ENCODE assay signal across 16 cellular contexts in the genomic region with DNA sequence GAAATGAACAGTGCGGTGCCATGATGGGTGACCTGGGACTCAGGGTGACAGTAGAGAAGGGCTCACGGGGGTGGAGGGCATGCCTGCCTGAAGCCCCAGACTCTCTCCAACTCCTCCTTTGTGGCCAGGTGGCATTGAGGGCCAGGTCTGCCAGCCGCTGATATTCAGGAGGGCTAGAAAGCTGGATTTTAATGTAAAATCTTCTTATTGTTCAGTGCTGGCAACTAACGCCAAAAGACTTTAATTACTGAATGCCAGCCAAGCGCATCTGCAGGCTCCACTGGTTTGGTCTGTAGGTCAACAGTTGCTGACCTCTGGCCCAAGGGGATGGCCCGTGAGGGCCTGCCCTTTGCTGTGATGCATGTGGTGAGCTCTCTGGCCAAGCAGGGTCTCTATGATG. TPM values are rescaled to one million over a fixed set of nuclear protein-coding genes. Genes with fewer than 3 reads are reported as not detected.
DNase-seq lines count a peak whose midpoint lies in the region; ATAC-seq and TF ChIP-seq lines count a peak whose summit lies in the region.
"Had no signal": no experiment of that assay in that cellular context is flagged by ENCODE, and none has a peak within 500 bp of the region (broad histone marks: within the 10 kb centered on the region; RNA-seq: fewer than 3 reads in every experiment).

No MANE protein-coding gene starts in this region.

- no peaks in the 10 kb centered on the region for H3K4me1 Mint-ChIP-seq in CD14-positive monocyte
- peaks cover 4% of the 10 kb centered on the region for H3K4me1 Mint-ChIP-seq in chondrocyte (ENCODE audit: low read depth)

- H3K9me3 Mint-ChIP-seq in CD14-positive monocyte (peaks cover 3 to 12% (median 8%) of the 10 kb centered on the region in 7 donors), chondrocyte (ENCODE audit: low read depth) (peaks cover 16% of the 10 kb centered on the region)
- H3K9me3 Mint-ChIP-seq: CD4-positive, alpha-beta T cell had no signal

- peak; percentile 12 for DNase-seq in Right ventricle myocardium superior
- DNase-seq in heart right ventricle = no peak
- peak; percentile 24 for DNase-seq in CD14-positive monocyte (ENCODE audit: low spot score)
- DNase-seq in chondrocyte (ENCODE audit: low spot score) = peak; percentile 46
- peak; percentile 27 for DNase-seq in upper lobe of right lung
- no peak for DNase-seq in ureter (ENCODE audit: low spot score)
- DNase-seq: Calu3; CD4-positive, alpha-beta T cell; HCEC 1CT; HFFc6 had no signal

- ATAC-seq in Right ventricle myocardium superior (ENCODE audit: poor library complexity) = no peak
- ATAC-seq in heart right ventricle = no peak
- no peak for ATAC-seq in upper lobe of right lung
- no peak for ATAC-seq in GM19452 (IDR thresholded peaks at IDR 0.05; ENCODE audit: unreplicated experiment)
- ATAC-seq: HepG2 had no signal

- 91% methylated on average over 6 of the region's 6 CpGs for WGBS in heart right ventricle, 2 donors

- H3K27me3 ChIP-seq in heart right ventricle (peaks cover 0 to 28% (median 14%) of the 10 kb centered on the region in 7 donors), upper lobe of right lung (peaks cover 5% of the 10 kb centered on the region)

- no peak overlapping the region for H3K4me3 ChIP-seq in heart right ventricle
- no peak overlapping the region for H3K4me3 ChIP-seq in upper lobe of right lung

- H3K36me3 ChIP-seq in heart right ventricle = no peaks in the 10 kb centered on the region
- H3K36me3 ChIP-seq in upper lobe of right lung = no peaks in the 10 kb centered on the region

- no peak for TF ChIP-seq CTCF in heart right ventricle (IDR thresholded peaks at IDR 0.05)
- no peak for TF ChIP-seq CTCF in CD14-positive monocyte (IDR thresholded peaks at IDR 0.05)
- TF ChIP-seq CTCF in chondrocyte (IDR thresholded peaks at IDR 0.05) = no peak
- TF ChIP-seq CTCF in upper lobe of right lung (IDR thresholded peaks at IDR 0.05) = no peak

- peaks cover 11 to 21% (median 16%) of the 10 kb centered on the region in 3 donors for H3K27me3 Mint-ChIP-seq in CD14-positive monocyte (ENCODE audit: low read depth in 3 of 3)
- peaks cover 28% of the 10 kb centered on the region for H3K27me3 Mint-ChIP-seq in chondrocyte (ENCODE audit: low read depth)

- H3K27ac ChIP-seq in heart right ventricle = no peak overlapping the region
- no peak overlapping the region for H3K27ac ChIP-seq in upper lobe of right lung
- H3K27ac ChIP-seq: 22Rv1 had no signal

- H3K27ac Mint-ChIP-seq in CD14-positive monocyte (no peak overlapping the region), chondrocyte (ENCODE audit: unreplicated experiment) (no peak overlapping the region)
- H3K27ac Mint-ChIP-seq: CD4-positive, alpha-beta T cell; HFFc6 had no signal

- H3K36me3 Mint-ChIP-seq in CD14-positive monocyte (no peaks in the 10 kb centered on the region), chondrocyte (ENCODE audit: low read depth) (peaks cover 4% of the 10 kb centered on the region)

- H3K4me3 Mint-ChIP-seq in CD14-positive monocyte (no peak overlapping the region), chondrocyte (ENCODE audit: unreplicated experiment) (no peak overlapping the region)
- H3K4me3 Mint-ChIP-seq: CD4-positive, alpha-beta T cell; HFFc6 had no signal

- H3K4me1 ChIP-seq in heart right ventricle (peaks cover 3 to 20% (median 11%) of the 10 kb centered on the region in 9 donors), upper lobe of right lung (peaks cover 10% of the 10 kb centered on the region)

- intact Hi-C loops in Right ventricle myocardium superior (cut with DNase I) (no loop called here), heart right ventricle (cut with DNase I) (no loop called here), CD14-positive monocyte (cut with micrococcal nuclease) (no loop called here), upper lobe of right lung (cut with DNase I) (no loop called here)

- H3K9me3 ChIP-seq in heart right ventricle = peaks cover 0 to 22% (median 12%) of the 10 kb centered on the region in 11 donors
- no peaks in the 10 kb centered on the region for H3K9me3 ChIP-seq in upper lobe of right lung

RNA-seq across cellular contexts. Expression of a gene that starts 10.3 kb away (rescaled TPM):
- total RNA-seq in Right ventricle myocardium superior (not detected), heart right ventricle (not detected), chondrocyte (not detected in 3 replicates), upper lobe of right lung (not detected), ureter (not detected)
- polyA plus RNA-seq in heart right ventricle (not detected), CD14-positive monocyte (not detected)
- total RNA-seq: A673; Calu3; CD4-positive, alpha-beta T cell; H4; HepG2; HFFc6 had no signal
- polyA plus RNA-seq: BJ, HepG2 had no signal

RNA-seq across cellular contexts. Expression of a gene that starts 23.9 kb away (rescaled TPM):
- total RNA-seq in Right ventricle myocardium superior (0.16 TPM), heart right ventricle (1 to 10 TPM in 2 of 10 donors, under 1 TPM in 7, not detected in 1; 0.21 to 2.5 (median 0.51) TPM), chondrocyte (not detected in 3 replicates), upper lobe of right lung (not detected), ureter (0.81 TPM)
- polyA plus RNA-seq in heart right ventricle (not detected), CD14-positive monocyte (not detected)
- total RNA-seq: A673; Calu3; CD4-positive, alpha-beta T cell; H4; HepG2; HFFc6 had no signal
- polyA plus RNA-seq: BJ, HepG2 had no signal

RNA-seq across cellular contexts. Expression of a gene that starts 43.2 kb away (rescaled TPM):
- total RNA-seq in Right ventricle myocardium superior = 15.3 TPM
- total RNA-seq in heart right ventricle = 10 to 100 TPM; 12.7 to 18.2 (median 15.5) TPM
- polyA plus RNA-seq in heart right ventricle = 10 to 100 TPM; 10.4 to 18.7 TPM
- 1 to 10 TPM; 3.1 to 6.8 TPM for polyA plus RNA-seq in CD14-positive monocyte
- total RNA-seq in chondrocyte = 43.9 to 78.9 TPM (median 47.6 TPM) in 3 replicates
- 52.6 TPM for total RNA-seq in upper lobe of right lung
- 84.3 TPM for total RNA-seq in ureter
- total RNA-seq: HepG2 had no signal
- polyA plus RNA-seq: HepG2 had no signal

Comparison
In these comparisons a context has a peak if more than half of its experiments do, and no peak if none do; other contexts are left out.
1. DNase-seq: peak in Right ventricle myocardium superior (single experiment), CD14-positive monocyte (single experiment), chondrocyte (single experiment) and upper lobe of right lung (single experiment); none in heart right ventricle (0 of 2) and ureter (single experiment).